26 cellular contexts compared by ENCODE assay signal in genomic region chr6:21149460-21149859, GRCh38.
DNase-seq lines count a peak whose midpoint lies in the region; ATAC-seq and TF ChIP-seq lines count a peak whose summit lies in the region.
"Had no signal": no experiment of that assay in that cellular context is flagged by ENCODE, and none has a peak within 500 bp of the region (broad histone marks: within the 10 kb centered on the region; RNA-seq: fewer than 3 reads in every experiment).

No MANE protein-coding gene starts in this region.

- H3K27ac ChIP-seq in SK-N-SH (ENCODE audit: low read depth in 2 of 2, low read length in 1 of 2) (no peak overlapping the region), PC-3 (ENCODE audit: low read length) (peak overlapping the region; percentile 67)
- H3K27ac ChIP-seq: 22Rv1, BLaER1, thyroid gland had no signal

- H3K27ac Mint-ChIP-seq in progenitor cell of endocrine pancreas: no peak overlapping the region
- no peak overlapping the region for H3K27ac Mint-ChIP-seq in activated naive CD8-positive, alpha-beta T cell treated with anti-CD3 and anti-CD28 coated beads, Interleukin-2, amount 50 U/mL, for 24 hours
- H3K27ac Mint-ChIP-seq: activated naive CD4-positive, alpha-beta T cell treated with anti-CD3 and anti-CD28 coated beads, Interleukin-2, amount 10 ng/mL, durations not matched to agents 7 days and 5 days; activated T-cell treated with anti-CD3 and anti-CD28 coated beads, Interleukin-2, amount 50 U/mL, for 72 hours had no signal

- H3K4me1 ChIP-seq in SK-N-SH (ENCODE audit: control insufficient read depth in 1 of 2, insufficient read depth in 2 of 2, low read depth in 1 of 2, low read length in 1 of 2): peaks cover 0 to 8% of the 10 kb centered on the region in 2 experiments; a peak in 3 of 4 replicates
- peaks cover 9% of the 10 kb centered on the region for H3K4me1 ChIP-seq in PC-3 (ENCODE audit: insufficient read depth, low read length)

- H3K4me2 ChIP-seq in SK-N-SH (no peak overlapping the region), PC-3 (ENCODE audit: low read length) (peak overlapping the region; percentile 15)
- H3K4me2 ChIP-seq: BLaER1 had no signal

- no peak overlapping the region for H3K4me3 Mint-ChIP-seq in progenitor cell of endocrine pancreas (ENCODE audit: low read depth)
- no peak overlapping the region for H3K4me3 Mint-ChIP-seq in activated naive CD8-positive, alpha-beta T cell treated with anti-CD3 and anti-CD28 coated beads, Interleukin-2, amount 50 U/mL, for 24 hours
- H3K4me3 Mint-ChIP-seq: activated naive CD4-positive, alpha-beta T cell treated with anti-CD3 and anti-CD28 coated beads, Interleukin-2, amount 10 ng/mL, durations not matched to agents 7 days and 5 days; activated T-cell treated with anti-CD3 and anti-CD28 coated beads, Interleukin-2, amount 50 U/mL, for 72 hours had no signal

- H3K9me3 ChIP-seq in SK-N-SH (no peaks in the 10 kb centered on the region), PC-3 (ENCODE audit: low read length) (no peaks in the 10 kb centered on the region)
- H3K9me3 ChIP-seq: BLaER1, thyroid gland had no signal

- no peaks in the 10 kb centered on the region for H3K9me2 ChIP-seq in SK-N-SH
- H3K9me2 ChIP-seq in PC-3 (replicated peaks; ENCODE audit: low read length): no peaks in the 10 kb centered on the region

- H3K27me3 ChIP-seq in SK-N-SH (ENCODE audit: insufficient read depth): no peaks in the 10 kb centered on the region
- H3K27me3 ChIP-seq in PC-3 (ENCODE audit: low read length): no peaks in the 10 kb centered on the region
- H3K27me3 ChIP-seq: BLaER1, thyroid gland had no signal

- WGBS in SK-N-SH (ENCODE audit: low lambda C conversion rate): 57% methylated on average over 6 of the region's 6 CpGs

- no TSS peak for BruUV-seq in PC-3 (replicated peaks; lab: Mats Ljungman, UMichigan)

- no peak for TF ChIP-seq EP300 in SK-N-SH (IDR thresholded peaks at IDR 0.05; ENCODE audit: borderline replicate concordance in 1 of 2, low read depth in 1 of 2, low read length in 1 of 2)

- H3K79me2 ChIP-seq in SK-N-SH (ENCODE audit: insufficient read depth): no peaks in the 10 kb centered on the region
- no peaks in the 10 kb centered on the region for H3K79me2 ChIP-seq in PC-3 (ENCODE audit: low read length)

- ATAC-seq in SK-N-SH treated with all-trans-retinoic acid at 6 μM for 48 hours: peak; percentile 31; the same call in 1 of the 3 replicates
- ATAC-seq in PC-3: peak; percentile 96
- no peak for ATAC-seq in sciatic nerve
- ATAC-seq in activated naive CD8-positive, alpha-beta T cell treated with anti-CD3 and anti-CD28 coated beads, Interleukin-2, amount 50 U/mL, for 24 hours: no peak
- ATAC-seq in GM21737 (IDR thresholded peaks at IDR 0.05; ENCODE audit: unreplicated experiment): no peak
- ATAC-seq: activated T-cell treated with anti-CD3 and anti-CD28 coated beads, Interleukin-2, amount 50 U/mL, for 72 hours; stimulated activated naive CD8-positive, alpha-beta T cell treated with anti-CD3 and anti-CD28 coated beads, Interleukin-15, Interleukin-2, amounts not matched to agents 100 U/mL and 50 U/mL, for 24 hours had no signal

- no peaks in the 10 kb centered on the region for H3F3A ChIP-seq in SK-N-SH (replicated peaks; ENCODE audit: insufficient read depth)
- H3F3A ChIP-seq in PC-3 (ENCODE audit: low read length, unreplicated experiment): no peaks in the 10 kb centered on the region

- H3K9me3 Mint-ChIP-seq in progenitor cell of endocrine pancreas (ENCODE audit: low read depth): no peaks in the 10 kb centered on the region
- H3K9me3 Mint-ChIP-seq in activated naive CD8-positive, alpha-beta T cell treated with anti-CD3 and anti-CD28 coated beads, Interleukin-2, amount 50 U/mL, for 24 hours: no peaks in the 10 kb centered on the region
- H3K9me3 Mint-ChIP-seq: activated naive CD4-positive, alpha-beta T cell treated with anti-CD3 and anti-CD28 coated beads, Interleukin-2, amount 10 ng/mL, durations not matched to agents 7 days and 5 days; activated T-cell treated with anti-CD3 and anti-CD28 coated beads, Interleukin-2, amount 50 U/mL, for 72 hours; naive B cell had no signal

- no peak for TF ChIP-seq CTCF in SK-N-SH (IDR thresholded peaks at IDR 0.05)
- TF ChIP-seq CTCF in PC-3 (conservative IDR thresholded peaks at IDR 0.05; ENCODE audit: low read depth, low read length): no peak
- TF ChIP-seq CTCF in fibroblast of mammary gland (conservative IDR thresholded peaks at IDR 0.05; ENCODE audit: control insufficient read depth, insufficient read depth, low read depth, low read length): no peak
- TF ChIP-seq CTCF in progenitor cell of endocrine pancreas (IDR thresholded peaks at IDR 0.05; ENCODE audit: unreplicated experiment): no peak

- no peaks in the 10 kb centered on the region for H3K27me3 Mint-ChIP-seq in progenitor cell of endocrine pancreas
- H3K27me3 Mint-ChIP-seq in activated naive CD8-positive, alpha-beta T cell treated with anti-CD3 and anti-CD28 coated beads, Interleukin-2, amount 50 U/mL, for 24 hours: no peaks in the 10 kb centered on the region
- H3K27me3 Mint-ChIP-seq: activated naive CD4-positive, alpha-beta T cell treated with anti-CD3 and anti-CD28 coated beads, Interleukin-2, amount 10 ng/mL, durations not matched to agents 7 days and 5 days; naive B cell had no signal

- no peak for TF ChIP-seq RAD21 in SK-N-SH (IDR thresholded peaks at IDR 0.05; ENCODE audit: low read length)

- no peak overlapping the region for H3K4me3 ChIP-seq in SK-N-SH (ENCODE audit: low read depth in 2 of 2, low read length in 1 of 2)
- no peak overlapping the region for H3K4me3 ChIP-seq in PC-3 (ENCODE audit: low read length)
- no peak overlapping the region for H3K4me3 ChIP-seq in fibroblast of mammary gland (ENCODE audit: control insufficient read depth, low read depth, low read length)
- H3K4me3 ChIP-seq: BLaER1, thyroid gland had no signal

- H3K36me3 ChIP-seq in SK-N-SH (replicated peaks in 1 of 2; ENCODE audit: control insufficient read depth in 1 of 2, insufficient read depth in 2 of 2, low read length in 1 of 2): no peaks in the 10 kb centered on the region
- no peaks in the 10 kb centered on the region for H3K36me3 ChIP-seq in PC-3 (ENCODE audit: low read depth, low read length)
- H3K36me3 ChIP-seq: BLaER1, thyroid gland had no signal

- CTCF ChIA-PET in SK-N-SH (lab: Yijun Ruan, JAX): no interaction called here
- CTCF ChIA-PET in PC-3 (lab: Charles Lee): no interaction called here

- H2AFZ ChIP-seq in SK-N-SH (ENCODE audit: low read depth) (no peak overlapping the region), PC-3 (ENCODE audit: low read length) (no peak overlapping the region)

- DNase-seq in SK-N-SH (no peak), PC-3 (peak; percentile 90), fibroblast of mammary gland (ENCODE audit: low read depth) (peak; percentile 77), sciatic nerve (ENCODE audit: low spot score) (no peak), progenitor cell of endocrine pancreas (ENCODE audit: low spot score, unreplicated experiment) (no peak)
- no peak for DNase-seq in activated naive CD8-positive, alpha-beta T cell treated with anti-CD3 and anti-CD28 coated beads, Interleukin-2, amount 50 U/mL, for 24 hours
- DNase-seq: activated CD4-positive, alpha-beta T cell treated with anti-CD3 and anti-CD28 coated beads for 1 hour; activated naive CD4-positive, alpha-beta T cell treated with anti-CD3 and anti-CD28 coated beads, Interleukin-2, amount 10 ng/mL, durations not matched to agents 7 days and 5 days; activated T-cell treated with anti-CD3 and anti-CD28 coated beads, Interleukin-2, amount 50 U/mL, for 72 hours; aorta; COR-L47; DND-41; H7; MM.1S; naive B cell; NCI-H1436; NCI-H526 treated with DMSO at 0.1 percent for 48 hours; nucleus accumbens; Right ventricle myocardium superior; stimulated activated CD4-positive, alpha-beta T cell treated with anti-CD3 and anti-CD28 coated beads, Interleukin-4, amount 100 ng/mL, for 1 hour; stimulated activated naive CD8-positive, alpha-beta T cell treated with anti-CD3 and anti-CD28 coated beads, Interleukin-15, Interleukin-2, amounts not matched to agents 100 U/mL and 50 U/mL, for 24 hours; thyroid gland had no signal

- intact Hi-C loops in PC-3 (cut with micrococcal nuclease): no loop called here
- intact Hi-C loops in sciatic nerve (cut with DNase I): no loop called here

- H3K9ac ChIP-seq in SK-N-SH (no peak overlapping the region), PC-3 (ENCODE audit: low read length) (no peak overlapping the region)
- H3K9ac ChIP-seq: BLaER1 had no signal

- H4K20me1 ChIP-seq in SK-N-SH (ENCODE audit: insufficient read depth): no peaks in the 10 kb centered on the region
- no peaks in the 10 kb centered on the region for H4K20me1 ChIP-seq in PC-3 (ENCODE audit: low read length)
- H4K20me1 ChIP-seq: BLaER1 had no signal

- POLR2A ChIA-PET in SK-N-SH (lab: Yijun Ruan, JAX) (no interaction called here), PC-3 (lab: Charles Lee; ENCODE audit: unreplicated experiment) (no interaction called here)

- H3K4me1 Mint-ChIP-seq in progenitor cell of endocrine pancreas (ENCODE audit: low read depth): peaks cover 48% of the 10 kb centered on the region
- H3K4me1 Mint-ChIP-seq in activated naive CD8-positive, alpha-beta T cell treated with anti-CD3 and anti-CD28 coated beads, Interleukin-2, amount 50 U/mL, for 24 hours: no peaks in the 10 kb centered on the region
- H3K4me1 Mint-ChIP-seq: activated naive CD4-positive, alpha-beta T cell treated with anti-CD3 and anti-CD28 coated beads, Interleukin-2, amount 10 ng/mL, durations not matched to agents 7 days and 5 days had no signal

- H3K36me3 Mint-ChIP-seq in progenitor cell of endocrine pancreas (ENCODE audit: insufficient read depth): peaks cover 3% of the 10 kb centered on the region
- peaks cover 5% of the 10 kb centered on the region for H3K36me3 Mint-ChIP-seq in activated naive CD8-positive, alpha-beta T cell treated with anti-CD3 and anti-CD28 coated beads, Interleukin-2, amount 50 U/mL, for 24 hours (ENCODE audit: low read depth)
- H3K36me3 Mint-ChIP-seq: activated naive CD4-positive, alpha-beta T cell treated with anti-CD3 and anti-CD28 coated beads, Interleukin-2, amount 10 ng/mL, durations not matched to agents 7 days and 5 days had no signal

TF ChIP-seq in SK-N-SH treated with all-trans-retinoic acid at 6 μM for 48 hours, 23 proteins besides CTCF, POLR2A, EP300 and RAD21 (continues in another document):
- TF ChIP-seq ISL1 (CRISPR knock-in tag; IDR thresholded peaks at IDR 0.05) (peak; percentile 70), ARNTL (CRISPR knock-in tag; IDR thresholded peaks at IDR 0.05; ENCODE audit: borderline replicate concordance, low read depth) (no peak), ZFP30 (CRISPR knock-in tag; IDR thresholded peaks at IDR 0.05) (no peak)

TF ChIP-seq in SK-N-SH, 30 proteins besides CTCF, POLR2A, EP300 and RAD21:
- no peak for TF ChIP-seq RXRA (IDR thresholded peaks at IDR 0.05; ENCODE audit: borderline replicate concordance, low read depth)
- TF ChIP-seq YY1 (IDR thresholded peaks at IDR 0.05; ENCODE audit: low read depth): no peak
- TF ChIP-seq TEAD4 (IDR thresholded peaks at IDR 0.05; ENCODE audit: borderline replicate concordance, insufficient read depth): no peak

Comparison
In these comparisons a context has a peak if more than half of its experiments do, and no peak if none do; other contexts are left out.
1. ATAC-seq: peak in SK-N-SH treated with all-trans-retinoic acid at 6 μM for 48 hours (single experiment) and PC-3 (single experiment); none in sciatic nerve (single experiment), activated naive CD8-positive, alpha-beta T cell treated with anti-CD3 and anti-CD28 coated beads, Interleukin-2, amount 50 U/mL, for 24 hours (single experiment) and GM21737 (single experiment).
2. DNase-seq: peak in PC-3 (single experiment) and fibroblast of mammary gland (single experiment); none in SK-N-SH (single experiment), sciatic nerve (single experiment), progenitor cell of endocrine pancreas (single experiment) and activated naive CD8-positive, alpha-beta T cell treated with anti-CD3 and anti-CD28 coated beads, Interleukin-2, amount 50 U/mL, for 24 hours (single experiment).